1 cellular context compared by ENCODE assay signal in genomic region chr7:117165656-117166055, GRCh38.
TF ChIP-seq lines count a peak whose summit lies in the region.

No MANE protein-coding gene starts in this region.

TF ChIP-seq in GM12878, 131 proteins besides CTCF, POLR2A, EP300 and RAD21 (continued from another document):
- no peak for TF ChIP-seq CEBPZ (IDR thresholded peaks at IDR 0.05; ENCODE audit: low read depth, low read length)
- TF ChIP-seq IKZF1 (conservative IDR thresholded peaks at IDR 0.05) = 0 out of 2 replicates have a peak, but pooled peaks have one; percentile 24
- TF ChIP-seq HCFC1 (IDR thresholded peaks at IDR 0.05; ENCODE audit: low read length) = no peak
- TF ChIP-seq MTA3 (IDR thresholded peaks at IDR 0.05; ENCODE audit: borderline replicate concordance, low read length) = no peak
- TF ChIP-seq SPI1 (IDR thresholded peaks at IDR 0.05; ENCODE audit: borderline replicate concordance, insufficient read depth, low read depth, low read length) = peak; percentile 82; the same call in 1 of the 2 replicates
- TF ChIP-seq CUX1 (IDR thresholded peaks at IDR 0.05; ENCODE audit: insufficient replicate concordance, low read depth, low read length) = no peak
- TF ChIP-seq SMC3 (IDR thresholded peaks at IDR 0.05; ENCODE audit: borderline replicate concordance, low read length) = no peak
- no peak for TF ChIP-seq BRCA1 (IDR thresholded peaks at IDR 0.05; ENCODE audit: low read depth, low read length)
- no peak for TF ChIP-seq E4F1 (IDR thresholded peaks at IDR 0.05; ENCODE audit: borderline replicate concordance, partially characterized antibody)
- no peak for TF ChIP-seq USF1 (IDR thresholded peaks at IDR 0.05; ENCODE audit: borderline replicate concordance, extremely low read length, insufficient read depth, low read depth, low read length)
- TF ChIP-seq MYB (IDR thresholded peaks at IDR 0.05; ENCODE audit: borderline replicate concordance, low read depth, low read length) = no peak
- TF ChIP-seq ATF7 (IDR thresholded peaks at IDR 0.05; ENCODE audit: low read depth) = no peak
- TF ChIP-seq SMAD5 (IDR thresholded peaks at IDR 0.05; ENCODE audit: low read depth) = no peak
- no peak for TF ChIP-seq WRNIP1 (IDR thresholded peaks at IDR 0.05; ENCODE audit: borderline replicate concordance, low read depth, low read length)
- no peak for TF ChIP-seq MTA2 (IDR thresholded peaks at IDR 0.05; ENCODE audit: low read depth)
- no peak for TF ChIP-seq SUPT20H (IDR thresholded peaks at IDR 0.05; ENCODE audit: borderline replicate concordance, control insufficient read depth, low read depth, low read length)
- TF ChIP-seq ETV6 (conservative IDR thresholded peaks at IDR 0.05 in 1 of 2, IDR thresholded peaks at IDR 0.05 in 1 of 2; ENCODE audit: borderline replicate concordance in 1 of 2, low read depth in 1 of 2) = no peak
